In the genomic region with DNA sequence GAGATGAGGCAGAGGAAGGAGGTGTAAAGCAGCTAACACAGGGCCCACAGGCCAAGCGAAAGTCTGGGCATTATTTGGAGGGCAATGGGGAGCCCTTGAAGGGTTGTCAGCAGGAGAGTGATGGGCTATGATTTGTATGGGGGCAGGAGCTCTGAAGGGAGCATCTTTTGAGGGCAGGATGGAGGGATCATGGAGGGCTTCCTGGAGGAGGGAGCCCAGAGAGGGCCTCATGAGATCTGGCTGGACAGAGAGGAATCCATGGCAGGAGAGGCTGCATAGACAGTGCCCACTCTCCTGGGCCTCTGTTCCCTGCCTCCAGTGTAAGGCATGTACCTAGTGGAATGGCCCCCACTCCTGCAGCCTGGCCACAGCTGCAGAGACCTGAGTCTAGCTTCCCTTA, we compare ENCODE assay signal across 21 cellular contexts.
A peak's percentile ranks its signal among the peaks of the same experiment; 100 is the strongest.
DNase-seq lines count a peak whose midpoint lies in the region; ATAC-seq and TF ChIP-seq lines count a peak whose summit lies in the region.
"Had no signal": no experiment of that assay in that cellular context is flagged by ENCODE, and none has a peak within 500 bp of the region (broad histone marks: within the 10 kb centered on the region; RNA-seq: fewer than 3 reads in every experiment).

No MANE protein-coding gene starts in this region.

- peaks cover 98% of the 10 kb centered on the region for H4K20me1 ChIP-seq in BLaER1

- H3K27me3 Mint-ChIP-seq in HFFc6 (ENCODE audit: insufficient read depth) (peaks cover 9% of the 10 kb centered on the region), brain (no peaks in the 10 kb centered on the region), progenitor cell of endocrine pancreas (no peaks in the 10 kb centered on the region)
- no peaks in the 10 kb centered on the region for H3K27me3 Mint-ChIP-seq in stimulated activated naive CD8-positive, alpha-beta T cell treated with anti-CD3 and anti-CD28 coated beads, Interleukin-15, amount 100 ng/mL, for 72 hours
- H3K27me3 Mint-ChIP-seq: IgD-negative memory B cell had no signal

- no peak overlapping the region for H3K9ac ChIP-seq in BLaER1

- no peak overlapping the region for H3K4me2 ChIP-seq in BLaER1
- H3K4me2 ChIP-seq: BLaER1 treated with 17β-estradiol and CSF1 and Interleukin-3, amounts not matched to agents 10 nM and 100 nM had no signal

- no peaks in the 10 kb centered on the region for H3K27me3 ChIP-seq in BLaER1
- H3K27me3 ChIP-seq: BLaER1 treated with 17β-estradiol and CSF1 and Interleukin-3, amounts not matched to agents 10 nM and 100 nM; Peyer's patch; SJCRH30 had no signal

- H3K4me3 ChIP-seq in BLaER1: no peak overlapping the region
- H3K4me3 ChIP-seq: BLaER1 treated with 17β-estradiol and CSF1 and Interleukin-3, amounts not matched to agents 10 nM and 100 nM; Peyer's patch; SJCRH30 had no signal

- TF ChIP-seq CTCF in HFFc6 (IDR thresholded peaks at IDR 0.05): no peak
- no peak for TF ChIP-seq CTCF in brain (conservative IDR thresholded peaks at IDR 0.05)
- TF ChIP-seq CTCF in progenitor cell of endocrine pancreas (IDR thresholded peaks at IDR 0.05; ENCODE audit: unreplicated experiment): no peak

- H3K9me3 ChIP-seq in BLaER1: no peaks in the 10 kb centered on the region
- H3K9me3 ChIP-seq: BLaER1 treated with 17β-estradiol and CSF1 and Interleukin-3, amounts not matched to agents 10 nM and 100 nM; Peyer's patch; SJCRH30 had no signal

- H3K9me3 Mint-ChIP-seq in HFFc6: no peaks in the 10 kb centered on the region
- no peaks in the 10 kb centered on the region for H3K9me3 Mint-ChIP-seq in brain
- no peaks in the 10 kb centered on the region for H3K9me3 Mint-ChIP-seq in progenitor cell of endocrine pancreas (ENCODE audit: low read depth)
- no peaks in the 10 kb centered on the region for H3K9me3 Mint-ChIP-seq in stimulated activated naive CD8-positive, alpha-beta T cell treated with anti-CD3 and anti-CD28 coated beads, Interleukin-15, amount 100 ng/mL, for 72 hours
- H3K9me3 Mint-ChIP-seq: IgD-negative memory B cell had no signal

- 0 out of 2 replicates have a peak overlapping the region, but pooled peaks have one; percentile 22 for H3K27ac ChIP-seq in BLaER1
- H3K27ac ChIP-seq: BLaER1 treated with 17β-estradiol and CSF1 and Interleukin-3, amounts not matched to agents 10 nM and 100 nM; Peyer's patch; SJCRH30 had no signal

- H3K4me1 ChIP-seq in BLaER1: peaks cover 38% of the 10 kb centered on the region
- H3K4me1 ChIP-seq: Peyer's patch, SJCRH30 had no signal

- H3K36me3 ChIP-seq in BLaER1: peaks cover 97% of the 10 kb centered on the region

- peaks cover 21% of the 10 kb centered on the region; the same call in 1 of the 2 replicates for H3K36me3 Mint-ChIP-seq in HFFc6 (ENCODE audit: low read depth)
- peaks cover 39% of the 10 kb centered on the region for H3K36me3 Mint-ChIP-seq in brain
- H3K36me3 Mint-ChIP-seq in progenitor cell of endocrine pancreas (ENCODE audit: insufficient read depth): peaks cover 14% of the 10 kb centered on the region
- H3K36me3 Mint-ChIP-seq: IgD-negative memory B cell had no signal

- peak overlapping the region; percentile 29; the same call in 1 of the 2 replicates for H3K27ac Mint-ChIP-seq in HFFc6
- H3K27ac Mint-ChIP-seq in brain: peak overlapping the region; percentile 14 to 75 (median 69)
- H3K27ac Mint-ChIP-seq in progenitor cell of endocrine pancreas: peak overlapping the region; percentile 75
- H3K27ac Mint-ChIP-seq in stimulated activated naive CD8-positive, alpha-beta T cell treated with anti-CD3 and anti-CD28 coated beads, Interleukin-15, amount 100 ng/mL, for 72 hours: peak overlapping the region in 1 of 2 donors; percentile 53
- H3K27ac Mint-ChIP-seq: IgD-negative memory B cell had no signal

- no peak for DNase-seq in HFFc6
- DNase-seq in progenitor cell of endocrine pancreas (ENCODE audit: low spot score, unreplicated experiment): no peak
- DNase-seq in NCI-H128 (lab: John Stamatoyannopoulos, UW; ENCODE audit: unreplicated experiment): no peak
- DNase-seq in stimulated activated naive CD8-positive, alpha-beta T cell treated with anti-CD3 and anti-CD28 coated beads, Interleukin-15, amount 100 ng/mL, for 72 hours: no peak
- DNase-seq in NCI-H1417 (lab: John Stamatoyannopoulos, UW): no peak
- DNase-seq: DMS53, EL, GF-D8, GOT3, Kasumi-1, NCI-H1436, NCI-H187 treated with DMSO at 0.1 percent for 48 hours, NCI-H510A, Peyer's patch, SJCRH30 had no signal

- H3K4me1 Mint-ChIP-seq in HFFc6 (ENCODE audit: low read depth) (no peaks in the 10 kb centered on the region), brain (peaks cover under 1% of the 10 kb centered on the region), progenitor cell of endocrine pancreas (ENCODE audit: low read depth) (no peaks in the 10 kb centered on the region)
- no peaks in the 10 kb centered on the region for H3K4me1 Mint-ChIP-seq in stimulated activated naive CD8-positive, alpha-beta T cell treated with anti-CD3 and anti-CD28 coated beads, Interleukin-15, amount 100 ng/mL, for 72 hours

- ATAC-seq in GM18907 (IDR thresholded peaks at IDR 0.05; ENCODE audit: unreplicated experiment): no peak
- no peak for ATAC-seq in stimulated activated naive CD8-positive, alpha-beta T cell treated with anti-CD3 and anti-CD28 coated beads, Interleukin-15, amount 100 ng/mL, for 72 hours
- ATAC-seq: HCT116 had no signal

- H3K4me3 Mint-ChIP-seq in HFFc6: peak overlapping the region; percentile 45; the same call in 1 of the 2 replicates
- H3K4me3 Mint-ChIP-seq in brain: no peak overlapping the region
- no peak overlapping the region for H3K4me3 Mint-ChIP-seq in progenitor cell of endocrine pancreas (ENCODE audit: low read depth)
- H3K4me3 Mint-ChIP-seq in stimulated activated naive CD8-positive, alpha-beta T cell treated with anti-CD3 and anti-CD28 coated beads, Interleukin-15, amount 100 ng/mL, for 72 hours: no peak overlapping the region
- H3K4me3 Mint-ChIP-seq: IgD-negative memory B cell had no signal
